Comparison of ENCODE assay signal across 19 cellular contexts in genomic region chr3:126376464-126376863, GRCh38. TPM values are rescaled to one million over a fixed set of nuclear protein-coding genes. Genes with fewer than 3 reads are reported as not detected.
"Had no signal": no experiment of that assay in that cellular context is flagged by ENCODE, and none has a peak within 500 bp of the region (broad histone marks: within the 10 kb centered on the region; RNA-seq: fewer than 3 reads in every experiment).

No MANE protein-coding gene starts in this region.

- H3K4me3 ChIP-seq: left lung, mucosa of descending colon, right atrium auricular region had no signal

- H3K27ac ChIP-seq: left lung had no signal

- ATAC-seq: left lung; mucosa of descending colon; naive thymus-derived CD8-positive, alpha-beta T cell had no signal

- DNase-seq: activated CD4-positive, alpha-beta T cell treated with anti-CD3 and anti-CD28 coated beads, Interleukin-2, amount 50 U/mL, for 1 hour; activated naive CD4-positive, alpha-beta T cell treated with anti-CD3 and anti-CD28 coated beads for 36 hours; endodermal cell; erythroblast; mammary epithelial cell; mucosa of descending colon; nucleus accumbens; small intestine; stimulated activated CD4-positive, alpha-beta T cell treated with anti-CD3 and anti-CD28 coated beads, Interleukin-4, amount 100 ng/mL, for 24 hours; stimulated activated naive CD4-positive, alpha-beta T cell; T-helper 2 cell had no signal

- H3K27me3 ChIP-seq: right atrium auricular region had no signal

- H3K9me3 ChIP-seq: left lung, mucosa of descending colon, right atrium auricular region had no signal

- H3K36me3 ChIP-seq: left lung, right atrium auricular region had no signal

RNA-seq across cellular contexts. Expression of gene CFAP100, which starts 18.2 kb away (rescaled TPM):
- total RNA-seq: activated CD8-positive, alpha-beta memory T cell treated with anti-CD3 and anti-CD28 coated beads for 36 hours; activated naive CD4-positive, alpha-beta T cell treated with anti-CD3 and anti-CD28 coated beads for 36 hours; activated T-helper 1 cell treated with anti-CD3 and anti-CD28 coated beads, Interleukin-12 subunit alpha, Interleukin-12 subunit beta, Interleukin-2, Interleukin-4 antibody, amounts not matched to agents 30 ng/mL and 10 ng/mL and 1 ng/mL, durations not matched to agents 14 hours and 24 hours and 36 hours; astrocyte; dermis microvascular lymphatic vessel endothelial cell; mammary epithelial cell; mucosa of descending colon; naive thymus-derived CD8-positive, alpha-beta T cell; right atrium auricular region had no signal
- polyA plus RNA-seq: adipose tissue; mammary epithelial cell; naive thymus-derived CD8-positive, alpha-beta T cell; small intestine had no signal

RNA-seq across cellular contexts. Expression of gene KLF15, which starts 19.3 kb away (rescaled TPM):
- polyA plus RNA-seq: naive thymus-derived CD8-positive, alpha-beta T cell had no signal
